8 cellular contexts compared by ENCODE assay signal in the genomic region with DNA sequence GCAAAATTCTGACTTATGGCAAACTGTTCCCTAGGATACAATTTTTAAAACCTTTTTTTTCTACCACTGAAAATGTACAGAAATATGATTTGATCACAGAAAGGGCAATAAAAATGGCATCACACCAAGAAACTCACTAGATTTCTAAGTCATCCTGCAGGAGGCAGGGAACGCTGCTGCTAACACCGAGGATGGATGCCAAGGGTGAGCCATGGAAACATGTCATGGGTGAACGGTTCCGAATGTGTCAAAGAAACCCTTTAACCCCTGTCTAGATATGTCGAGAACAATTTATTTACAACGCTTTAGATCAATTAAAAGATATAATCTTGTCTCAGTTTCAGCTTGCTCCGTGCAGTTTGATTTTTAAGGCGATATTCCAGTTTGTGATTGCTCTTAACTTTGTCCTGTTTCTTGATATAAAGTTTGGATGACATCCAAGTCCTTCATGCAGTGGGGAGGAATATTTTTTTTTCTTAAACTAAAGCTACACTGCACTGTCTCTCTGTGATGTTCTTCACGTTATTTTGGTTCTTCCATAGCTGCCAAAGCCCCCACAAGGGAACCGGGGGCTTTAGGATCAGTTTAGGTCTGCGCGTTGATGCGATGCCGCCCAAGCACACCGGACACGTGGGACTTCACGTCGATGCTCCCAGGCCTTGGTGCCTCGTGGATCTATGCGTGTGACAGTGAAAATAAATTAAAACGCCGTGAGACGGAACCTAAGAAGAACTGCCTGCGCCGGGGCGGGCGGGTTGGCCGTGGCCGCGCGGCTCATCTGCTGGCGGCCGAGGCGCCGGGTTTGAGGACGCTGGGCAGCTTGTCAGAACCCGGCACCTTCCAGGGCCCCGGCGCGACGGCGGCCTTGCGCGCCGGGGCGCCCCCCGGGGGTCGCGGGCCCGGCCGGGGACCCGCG.
DNase-seq lines count a peak whose midpoint lies in the region; ATAC-seq and TF ChIP-seq lines count a peak whose summit lies in the region.

No MANE protein-coding gene starts in this region.

- peak overlapping the region; percentile 78 for H3K4me3 Mint-ChIP-seq in stimulated activated naive CD8-positive, alpha-beta T cell treated with anti-CD3 and anti-CD28 coated beads, Interleukin-15, Interleukin-2, amounts not matched to agents 100 ng/mL and 50 ng/mL, for 24 hours

- BruUV-seq in mammary epithelial cell (replicated peaks; lab: Mats Ljungman, UMichigan) = no TSS peak

- H2AFZ ChIP-seq in OCI-LY1 (ENCODE audit: low read length) (no peak overlapping the region), mammary epithelial cell (ENCODE audit: low read depth, low read length) (peak overlapping the region; percentile 65)

- H3K27me3 ChIP-seq in OCI-LY1 (ENCODE audit: insufficient read depth, low read length) (no peaks in the 10 kb centered on the region; the same call in 1 of the 2 replicates), mammary epithelial cell (ENCODE audit: insufficient read depth, low read length) (no peaks in the 10 kb centered on the region), layer of hippocampus (ENCODE audit: control insufficient read depth, insufficient read depth, low read length) (no peaks in the 10 kb centered on the region)

- peaks cover 37% of the 10 kb centered on the region for H3K27me3 Mint-ChIP-seq in stimulated activated naive CD8-positive, alpha-beta T cell treated with anti-CD3 and anti-CD28 coated beads, Interleukin-15, Interleukin-2, amounts not matched to agents 100 ng/mL and 50 ng/mL, for 24 hours

- H3K4me2 ChIP-seq in OCI-LY1 (ENCODE audit: low read length) (peak overlapping the region; percentile 55), mammary epithelial cell (ENCODE audit: insufficient read depth, low read depth, low read length) (peak overlapping the region; percentile 82)

- H3K27ac ChIP-seq in OCI-LY1 (ENCODE audit: low read depth, low read length, poor library complexity, severe bottlenecking) = no peak overlapping the region
- H3K27ac ChIP-seq in mammary epithelial cell (ENCODE audit: insufficient read depth, low read depth, low read length) = no peak overlapping the region
- peak overlapping the region; percentile 50 for H3K27ac ChIP-seq in layer of hippocampus (ENCODE audit: low read depth, low read length)

- H3F3A ChIP-seq in OCI-LY1 (ENCODE audit: insufficient read depth, low read length) = no peaks in the 10 kb centered on the region

- DNase-seq in NCI-H82 (lab: John Stamatoyannopoulos, UW) (peak; percentile 52), NCI-H82 treated with DMSO at 0.1 percent for 48 hours (lab: John Stamatoyannopoulos, UW; ENCODE audit: unreplicated experiment) (no peak), mammary epithelial cell (no peak), AML-193 (lab: John Stamatoyannopoulos, UW) (no peak)

- H3K36me3 Mint-ChIP-seq in stimulated activated naive CD8-positive, alpha-beta T cell treated with anti-CD3 and anti-CD28 coated beads, Interleukin-15, Interleukin-2, amounts not matched to agents 100 ng/mL and 50 ng/mL, for 24 hours (ENCODE audit: low read depth) = no peaks in the 10 kb centered on the region

- H3K36me3 ChIP-seq in OCI-LY1 (ENCODE audit: insufficient read depth, low read length) = no peaks in the 10 kb centered on the region
- H3K36me3 ChIP-seq in mammary epithelial cell (ENCODE audit: insufficient read depth, low read length) = no peaks in the 10 kb centered on the region

- no peak for TF ChIP-seq CTCF in OCI-LY1 (IDR thresholded peaks at IDR 0.05; ENCODE audit: low read length)
- TF ChIP-seq CTCF in mammary epithelial cell (conservative IDR thresholded peaks at IDR 0.05 in 1 of 2, IDR thresholded peaks at IDR 0.05 in 1 of 2; ENCODE audit: extremely low read depth in 1 of 2, insufficient read depth in 1 of 2, low read depth in 1 of 2, low read length in 2 of 2) = no peak

- H3K4me3 ChIP-seq in OCI-LY1 (ENCODE audit: low read depth, low read length, poor library complexity, severe bottlenecking) (peak overlapping the region; percentile 41), mammary epithelial cell (replicated peaks in 1 of 3; ENCODE audit: insufficient read depth in 1 of 3, low read depth in 2 of 3, low read length in 3 of 3) (peak overlapping the region; percentile 6 to 53 (median 49))

- H3K9ac ChIP-seq in OCI-LY1 (ENCODE audit: low read length) = no peak overlapping the region
- no peak overlapping the region for H3K9ac ChIP-seq in mammary epithelial cell (ENCODE audit: insufficient read depth, low read length)

- H3K4me1 ChIP-seq in OCI-LY1 (ENCODE audit: insufficient read depth, low read length, severe bottlenecking) = peaks cover 12% of the 10 kb centered on the region
- H3K4me1 ChIP-seq in mammary epithelial cell (ENCODE audit: insufficient read depth, low read length) = peaks cover 7% of the 10 kb centered on the region

- WGBS in mammary epithelial cell (ENCODE audit: low coverage, missing lambda C conversion rate) = 18% methylated on average over 29 of the region's 53 CpGs

- dilution Hi-C loops in mammary epithelial cell (cut with HindIII; ENCODE audit: low sequenced_read_pairs) = no loop called here

- in situ Hi-C loops in mammary epithelial cell (cut with MboI; ENCODE audit: low sequenced_read_pairs in 2 of 2) = no loop called here

- H4K20me1 ChIP-seq in OCI-LY1 (ENCODE audit: insufficient read depth, low read length) (no peaks in the 10 kb centered on the region), mammary epithelial cell (ENCODE audit: insufficient read depth, low read length) (no peaks in the 10 kb centered on the region)

- H3K9me3 Mint-ChIP-seq in stimulated activated naive CD8-positive, alpha-beta T cell treated with anti-CD3 and anti-CD28 coated beads, Interleukin-15, Interleukin-2, amounts not matched to agents 100 ng/mL and 50 ng/mL, for 24 hours = no peaks in the 10 kb centered on the region

- H3K9me3 ChIP-seq in OCI-LY1 (ENCODE audit: low read length) (no peaks in the 10 kb centered on the region), mammary epithelial cell (replicated peaks; ENCODE audit: insufficient read depth, low read length) (no peaks in the 10 kb centered on the region)

- no peaks in the 10 kb centered on the region for H3K9me2 ChIP-seq in OCI-LY1 (ENCODE audit: low read depth, low read length)

- peak overlapping the region; percentile 49 for H3K27ac Mint-ChIP-seq in stimulated activated naive CD8-positive, alpha-beta T cell treated with anti-CD3 and anti-CD28 coated beads, Interleukin-15, Interleukin-2, amounts not matched to agents 100 ng/mL and 50 ng/mL, for 24 hours

- peak; percentile 12 for ATAC-seq in HG03108 (IDR thresholded peaks at IDR 0.05; ENCODE audit: unreplicated experiment)

- H3K4me1 Mint-ChIP-seq in stimulated activated naive CD8-positive, alpha-beta T cell treated with anti-CD3 and anti-CD28 coated beads, Interleukin-15, Interleukin-2, amounts not matched to agents 100 ng/mL and 50 ng/mL, for 24 hours (ENCODE audit: low read depth) = peaks cover 14% of the 10 kb centered on the region

- CTCF ChIA-PET in mammary epithelial cell (lab: Charles Lee; ENCODE audit: low non-redundant PET) = interaction anchor here (0.6 kb wide), 2 partner anchors 107 to 200 kb away, joined by 4 to 10 read pairs; no protein-coding TSS in a partner anchor

- H3K79me2 ChIP-seq in OCI-LY1 (ENCODE audit: insufficient read depth, low read length) = no peaks in the 10 kb centered on the region
- no peaks in the 10 kb centered on the region for H3K79me2 ChIP-seq in mammary epithelial cell (ENCODE audit: insufficient read depth, low read length)

- intact Hi-C loops in mammary epithelial cell (cut with micrococcal nuclease) = no loop called here
